In the genomic region with DNA sequence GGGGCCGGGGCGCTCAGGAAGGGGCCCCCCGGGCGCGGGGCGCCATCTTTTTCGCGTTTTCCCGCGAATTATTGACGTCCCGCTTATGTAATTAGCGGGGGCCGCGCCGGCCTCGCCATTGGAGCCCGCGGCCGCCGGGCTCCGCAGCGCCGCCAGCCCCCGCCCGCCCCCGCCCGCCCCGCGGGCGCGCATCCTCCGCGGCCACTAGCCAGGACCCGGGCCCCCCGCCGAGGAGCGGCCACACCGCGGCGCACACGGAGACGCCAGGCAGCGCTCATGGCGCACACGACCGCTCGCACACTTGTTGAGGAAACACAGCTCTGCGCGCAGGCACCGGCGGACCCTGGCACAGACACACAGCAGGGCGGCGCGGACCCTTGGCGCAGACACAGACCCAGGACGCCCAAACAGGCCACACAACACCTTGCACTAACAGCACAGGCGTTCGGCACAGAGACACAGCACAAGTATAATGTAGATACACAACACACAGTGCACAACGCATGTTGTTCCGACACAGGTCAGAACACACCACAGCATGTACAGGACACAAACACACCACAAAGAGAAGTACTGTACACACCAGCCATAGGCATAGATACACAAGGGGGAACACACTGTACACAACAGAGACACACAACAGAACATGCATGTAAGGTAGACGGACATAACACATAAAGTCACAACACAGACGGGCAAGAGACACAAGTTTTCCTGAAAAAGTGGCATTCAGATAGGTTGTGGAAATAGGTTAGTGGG, we compare ENCODE assay signal across 8 cellular contexts.
DNase-seq lines count a peak whose midpoint lies in the region; ATAC-seq lines count a peak whose summit lies in the region.

No MANE protein-coding gene starts in this region.

- H3K4me2 ChIP-seq in BLaER1 treated with 17β-estradiol and CSF1 and Interleukin-3, amounts not matched to agents 10 nM and 100 nM: peak overlapping the region; percentile 81 to 97 (median 92)

- H3K36me3 ChIP-seq in BLaER1 treated with 17β-estradiol and CSF1 and Interleukin-3, amounts not matched to agents 10 nM and 100 nM: peaks cover 18 to 31% (median 24%) of the 10 kb centered on the region in 11 experiments; a peak in 21 of 22 replicates

- H3K4me3 ChIP-seq in BLaER1 treated with 17β-estradiol and CSF1 and Interleukin-3, amounts not matched to agents 10 nM and 100 nM: peak overlapping the region; percentile 63 to 81 (median 72)

- H3K27ac ChIP-seq in BLaER1 treated with 17β-estradiol and CSF1 and Interleukin-3, amounts not matched to agents 10 nM and 100 nM: peak overlapping the region; percentile 61 to 98 (median 95); a peak in 21 of 22 replicates

- peak overlapping the region; percentile 91 for H3K4me3 Mint-ChIP-seq in stimulated activated naive CD8-positive, alpha-beta T cell treated with anti-CD3 and anti-CD28 coated beads, Interleukin-15, Interleukin-2, amounts not matched to agents 100 ng/mL and 50 ng/mL, for 24 hours

- H3K27ac Mint-ChIP-seq in stimulated activated naive CD8-positive, alpha-beta T cell treated with anti-CD3 and anti-CD28 coated beads, Interleukin-15, Interleukin-2, amounts not matched to agents 100 ng/mL and 50 ng/mL, for 24 hours: peak overlapping the region; percentile 95

- peaks cover 32 to 85% (median 67%) of the 10 kb centered on the region in 10 experiments for H3K4me1 ChIP-seq in BLaER1 treated with 17β-estradiol and CSF1 and Interleukin-3, amounts not matched to agents 10 nM and 100 nM

- ATAC-seq in HG03439 (IDR thresholded peaks at IDR 0.05; ENCODE audit: unreplicated experiment): peak; percentile 34

- peak overlapping the region; percentile 79 to 96 (median 92) for H3K9ac ChIP-seq in BLaER1 treated with 17β-estradiol and CSF1 and Interleukin-3, amounts not matched to agents 10 nM and 100 nM

- H3K27me3 ChIP-seq in BLaER1 treated with 17β-estradiol and CSF1 and Interleukin-3, amounts not matched to agents 10 nM and 100 nM: no peaks in the 10 kb centered on the region

- H3K4me1 Mint-ChIP-seq in stimulated activated naive CD8-positive, alpha-beta T cell treated with anti-CD3 and anti-CD28 coated beads, Interleukin-15, Interleukin-2, amounts not matched to agents 100 ng/mL and 50 ng/mL, for 24 hours (ENCODE audit: low read depth): peaks cover 83% of the 10 kb centered on the region

- peaks cover 43% of the 10 kb centered on the region for H3K36me3 Mint-ChIP-seq in stimulated activated naive CD8-positive, alpha-beta T cell treated with anti-CD3 and anti-CD28 coated beads, Interleukin-15, Interleukin-2, amounts not matched to agents 100 ng/mL and 50 ng/mL, for 24 hours (ENCODE audit: low read depth)

- no peaks in the 10 kb centered on the region for H3K27me3 Mint-ChIP-seq in stimulated activated naive CD8-positive, alpha-beta T cell treated with anti-CD3 and anti-CD28 coated beads, Interleukin-15, Interleukin-2, amounts not matched to agents 100 ng/mL and 50 ng/mL, for 24 hours

- H4K20me1 ChIP-seq in BLaER1 treated with 17β-estradiol and CSF1 and Interleukin-3, amounts not matched to agents 10 nM and 100 nM: no peaks in the 10 kb centered on the region

- H3K9me3 Mint-ChIP-seq in stimulated activated naive CD8-positive, alpha-beta T cell treated with anti-CD3 and anti-CD28 coated beads, Interleukin-15, Interleukin-2, amounts not matched to agents 100 ng/mL and 50 ng/mL, for 24 hours: no peaks in the 10 kb centered on the region

- 0 out of 22 replicates have a peak, but pooled peaks cover 0 to 6% (median 0%) of the 10 kb centered on the region in 11 experiments for H3K9me3 ChIP-seq in BLaER1 treated with 17β-estradiol and CSF1 and Interleukin-3, amounts not matched to agents 10 nM and 100 nM (replicated peaks in 1 of 11)

- DNase-seq in GM19238 (ENCODE audit: insufficient read length, low spot score): peak; percentile 81
- DNase-seq in NCI-H82 (lab: John Stamatoyannopoulos, UW): peak; percentile 83
- DNase-seq in activated CD8-positive, alpha-beta memory T cell treated with anti-CD3 and anti-CD28 coated beads for 48 hours (ENCODE audit: low read depth in 2 of 3, low spot score in 2 of 3): peak; percentile 64 to 68 (median 67)
- peak; percentile 56 for DNase-seq in epidermal melanocyte (ENCODE audit: insufficient read length, low spot score)
- peak; percentile 5 for DNase-seq in middle frontal gyrus (ENCODE audit: extremely low spot score, low spot score)

Comparison
In these comparisons a context has a peak if more than half of its experiments do, and no peak if none do; other contexts are left out.
1. Peak in every context shown above with its lines: DNase-seq, ATAC-seq, H3K4me3 ChIP-seq and H3K27ac ChIP-seq.
2. DNase-seq: peak in every context shown above with its lines; median percentile 83 in NCI-H82; 81 in GM19238; 67 in activated CD8-positive, alpha-beta memory T cell treated with anti-CD3 and anti-CD28 coated beads for 48 hours; 56 in epidermal melanocyte; 5 in middle frontal gyrus.